1 cellular context compared by ENCODE assay signal in genomic region chr18:10739152-10739551, GRCh38.
A peak's percentile ranks its signal among the peaks of the same experiment; 100 is the strongest.
TF ChIP-seq lines count a peak whose summit lies in the region.

No MANE protein-coding gene starts in this region.

TF ChIP-seq in HEK293, 187 proteins besides CTCF, POLR2A, EP300 and RAD21 (continued from another document):
- TF ChIP-seq, protein P1, sequence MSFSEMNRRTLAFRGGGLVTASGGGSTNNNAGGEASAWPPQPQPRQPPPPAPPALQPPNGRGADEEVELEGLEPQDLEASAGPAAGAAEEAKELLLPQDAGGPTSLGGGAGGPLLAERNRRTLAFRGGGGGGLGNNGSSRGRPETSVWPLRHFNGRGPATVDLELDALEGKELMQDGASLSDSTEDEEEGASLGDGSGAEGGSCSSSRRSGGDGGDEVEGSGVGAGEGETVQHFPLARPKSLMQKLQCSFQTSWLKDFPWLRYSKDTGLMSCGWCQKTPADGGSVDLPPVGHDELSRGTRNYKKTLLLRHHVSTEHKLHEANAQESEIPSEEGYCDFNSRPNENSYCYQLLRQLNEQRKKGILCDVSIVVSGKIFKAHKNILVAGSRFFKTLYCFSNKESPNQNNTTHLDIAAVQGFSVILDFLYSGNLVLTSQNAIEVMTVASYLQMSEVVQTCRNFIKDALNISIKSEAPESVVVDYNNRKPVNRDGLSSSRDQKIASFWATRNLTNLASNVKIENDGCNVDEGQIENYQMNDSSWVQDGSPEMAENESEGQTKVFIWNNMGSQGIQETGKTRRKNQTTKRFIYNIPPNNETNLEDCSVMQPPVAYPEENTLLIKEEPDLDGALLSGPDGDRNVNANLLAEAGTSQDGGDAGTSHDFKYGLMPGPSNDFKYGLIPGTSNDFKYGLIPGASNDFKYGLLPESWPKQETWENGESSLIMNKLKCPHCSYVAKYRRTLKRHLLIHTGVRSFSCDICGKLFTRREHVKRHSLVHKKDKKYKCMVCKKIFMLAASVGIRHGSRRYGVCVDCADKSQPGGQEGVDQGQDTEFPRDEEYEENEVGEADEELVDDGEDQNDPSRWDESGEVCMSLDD (tag by site-specific recombination; IDR thresholded peaks at IDR 0.05), result 0 out of 2 replicates have a peak, but pooled peaks have one; percentile 20
- TF ChIP-seq SP3 (tag by site-specific recombination; IDR thresholded peaks at IDR 0.05), result peak; percentile 40
- TF ChIP-seq OVOL3 (tag by site-specific recombination; IDR thresholded peaks at IDR 0.05), result peak; percentile 41; the same call in 1 of the 2 replicates
- TF ChIP-seq ZNF561 (tag by site-specific recombination; IDR thresholded peaks at IDR 0.05; ENCODE audit: borderline replicate concordance), result no peak
- peak; percentile 59; the same call in 1 of the 2 replicates for TF ChIP-seq ATF2 (tag by site-specific recombination; IDR thresholded peaks at IDR 0.05; ENCODE audit: low read depth)
- no peak for TF ChIP-seq ZNF707 (tag by site-specific recombination; IDR thresholded peaks at IDR 0.05)
- TF ChIP-seq ZNF292 (tag by site-specific recombination; IDR thresholded peaks at IDR 0.05; ENCODE audit: borderline replicate concordance, low read depth), result no peak
- peak; percentile 50; the same call in 1 of the 2 replicates for TF ChIP-seq TRIM28 (IDR thresholded peaks at IDR 0.05; ENCODE audit: borderline replicate concordance, low read length)
- peak; percentile 66; the same call in 1 of the 2 replicates for TF ChIP-seq ZNF580 (tag by site-specific recombination; IDR thresholded peaks at IDR 0.05)
- TF ChIP-seq PRDM6 (tag by site-specific recombination; IDR thresholded peaks at IDR 0.05), result peak; percentile 93
- TF ChIP-seq INSM2 (tag by site-specific recombination; IDR thresholded peaks at IDR 0.05), result 0 out of 2 replicates have a peak, but pooled peaks have one; percentile 17
- peak; percentile 46 for TF ChIP-seq ZNF350 (tag by site-specific recombination; IDR thresholded peaks at IDR 0.05)
- TF ChIP-seq IKZF3 (tag by site-specific recombination; IDR thresholded peaks at IDR 0.05), result 0 out of 2 replicates have a peak, but pooled peaks have one; percentile 22
- TF ChIP-seq ZNF223 (tag by site-specific recombination; IDR thresholded peaks at IDR 0.05), result no peak
- 0 out of 2 replicates have a peak, but pooled peaks have one; percentile 37 for TF ChIP-seq ZNF24 (tag by site-specific recombination; IDR thresholded peaks at IDR 0.05)
